Comparison of ENCODE assay signal across 9 cellular contexts in genomic region chr14:53779301-53779700, GRCh38.
"Had no signal": no experiment of that assay in that cellular context is flagged by ENCODE, and none has a peak within 500 bp of the region (broad histone marks: within the 10 kb centered on the region; RNA-seq: fewer than 3 reads in every experiment).

No MANE protein-coding gene starts in this region.

- H3K4me1 Mint-ChIP-seq: GM23338, H9 had no signal

- ATAC-seq: GM23338, K562 had no signal

- H3K4me3 ChIP-seq: GM23338, K562 had no signal

- FAIRE-seq: H1, H54, HTR-8/SVneo, K562 had no signal

- H3K27ac Mint-ChIP-seq: GM23338, H9 had no signal

- H3K4me3 Mint-ChIP-seq: GM23338, H9 had no signal

- DNase-seq: H9, HCEC 1CT, IMR-90, KG1 had no signal
